Comparison of ENCODE assay signal across 8 cellular contexts in the genomic region with DNA sequence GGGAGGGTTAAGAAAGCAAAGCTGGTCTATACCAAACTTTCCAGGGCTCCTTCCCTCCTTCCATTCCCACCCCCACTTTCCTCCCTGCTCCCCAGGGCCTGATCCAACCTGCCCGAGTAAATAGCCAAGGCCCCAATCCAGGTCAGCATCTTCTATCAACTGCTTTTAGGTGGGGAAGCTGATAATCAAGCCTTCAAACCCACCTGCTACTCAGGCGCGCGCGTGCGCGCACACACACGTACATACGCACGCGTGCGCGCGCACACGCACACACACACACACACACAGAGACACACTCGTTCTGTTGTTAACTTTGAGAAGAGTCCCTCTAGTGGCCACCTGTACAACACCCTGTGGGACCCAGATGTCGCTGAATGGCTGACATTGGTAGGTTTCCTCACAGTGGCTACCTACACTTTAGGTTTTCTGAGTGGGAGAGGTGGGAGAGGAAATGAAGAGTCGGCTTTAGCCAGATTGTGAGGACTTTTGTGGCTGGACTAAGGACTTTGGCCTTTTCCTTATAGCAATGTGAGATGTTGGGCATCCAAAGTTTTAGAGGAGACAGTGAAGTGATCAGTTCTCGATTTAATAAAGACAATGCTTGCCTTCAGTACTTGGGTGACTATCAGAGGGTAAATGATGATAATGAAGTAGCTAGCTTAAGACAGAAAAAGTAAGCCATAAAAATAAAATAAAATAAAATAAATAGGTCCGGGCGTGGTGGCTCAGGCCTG. TPM values are rescaled to one million over a fixed set of nuclear protein-coding genes. Genes with fewer than 3 reads are reported as not detected.
DNase-seq lines count a peak whose midpoint lies in the region; ATAC-seq and TF ChIP-seq lines count a peak whose summit lies in the region.

No MANE protein-coding gene starts in this region.

- H3K4me1 ChIP-seq in OCI-LY3 (ENCODE audit: low read length), result peaks cover 18% of the 10 kb centered on the region; the same call in 1 of the 2 replicates

- H3K79me2 ChIP-seq in OCI-LY3 (ENCODE audit: low read length), result no peaks in the 10 kb centered on the region

- peak overlapping the region; percentile 45; the same call in 1 of the 2 replicates for H3K9ac ChIP-seq in OCI-LY3 (ENCODE audit: low read length)

- H3K36me3 Mint-ChIP-seq in progenitor cell of endocrine pancreas (ENCODE audit: insufficient read depth), result no peaks in the 10 kb centered on the region

- peak overlapping the region; percentile 72 for H3K4me3 ChIP-seq in OCI-LY3 (ENCODE audit: low read length)

- peak; percentile 86 for TF ChIP-seq CTCF in OCI-LY3 (IDR thresholded peaks at IDR 0.05; ENCODE audit: low read depth, low read length)
- TF ChIP-seq CTCF in progenitor cell of endocrine pancreas (IDR thresholded peaks at IDR 0.05; ENCODE audit: unreplicated experiment), result peak; percentile 86

- no peaks in the 10 kb centered on the region for H3K9me3 ChIP-seq in OCI-LY3 (ENCODE audit: insufficient read depth, low read length)

- ATAC-seq in HG03095 (IDR thresholded peaks at IDR 0.05; ENCODE audit: unreplicated experiment), result peak; percentile 49

- no peaks in the 10 kb centered on the region for H3K36me3 ChIP-seq in OCI-LY3 (replicated peaks; ENCODE audit: low read depth, low read length)

- H4K20me1 ChIP-seq in OCI-LY3 (ENCODE audit: insufficient read depth, low read length), result no peaks in the 10 kb centered on the region

- peak overlapping the region; percentile 68 for H3K4me3 Mint-ChIP-seq in progenitor cell of endocrine pancreas (ENCODE audit: low read depth)

- H2AFZ ChIP-seq in OCI-LY3 (ENCODE audit: low read depth, low read length), result peak overlapping the region; percentile 99

- H3K27me3 ChIP-seq in OCI-LY3 (ENCODE audit: low read depth, low read length), result no peaks in the 10 kb centered on the region

- peak overlapping the region; percentile 84 for H3K27ac Mint-ChIP-seq in progenitor cell of endocrine pancreas

- DNase-seq in ELR (ENCODE audit: low read depth) (peak; percentile 58), fibroblast of the conjunctiva (ENCODE audit: low read depth) (peak; percentile 24), progenitor cell of endocrine pancreas (ENCODE audit: low spot score, unreplicated experiment) (peak; percentile 31), NCI-H187 treated with DMSO at 0.1 percent for 48 hours (lab: John Stamatoyannopoulos, UW) (no peak), C1 segment of cervical spinal cord (lab: John Stamatoyannopoulos, UW) (no peak)
- peak; percentile 56 to 67 for DNase-seq in activated T-cell treated with anti-CD3 and anti-CD28 coated beads, Interleukin-2, amount 50 U/mL, for 48 hours

- no peak overlapping the region for H3K27ac ChIP-seq in OCI-LY3 (ENCODE audit: low read length)

- H3K27me3 Mint-ChIP-seq in progenitor cell of endocrine pancreas, result no peaks in the 10 kb centered on the region

- peaks cover 5% of the 10 kb centered on the region for H3K4me1 Mint-ChIP-seq in progenitor cell of endocrine pancreas (ENCODE audit: low read depth)

- no peaks in the 10 kb centered on the region for H3K9me3 Mint-ChIP-seq in progenitor cell of endocrine pancreas (ENCODE audit: low read depth)

- peak overlapping the region; percentile 71 for H3K4me2 ChIP-seq in OCI-LY3 (ENCODE audit: low read length)

RNA-seq across cellular contexts. Expression of a gene that starts 45.4 kb away (rescaled TPM):
- total RNA-seq in progenitor cell of endocrine pancreas, result 24.7 and 26.5 TPM in 2 replicates

Comparison
In these comparisons a context has a peak if more than half of its experiments do, and no peak if none do; other contexts are left out.
1. DNase-seq: peak in ELR (single experiment), activated T-cell treated with anti-CD3 and anti-CD28 coated beads, Interleukin-2, amount 50 U/mL, for 48 hours (2 of 2), fibroblast of the conjunctiva (single experiment) and progenitor cell of endocrine pancreas (single experiment); none in NCI-H187 treated with DMSO at 0.1 percent for 48 hours (single experiment) and C1 segment of cervical spinal cord (0 of 14).